In the genomic region with DNA sequence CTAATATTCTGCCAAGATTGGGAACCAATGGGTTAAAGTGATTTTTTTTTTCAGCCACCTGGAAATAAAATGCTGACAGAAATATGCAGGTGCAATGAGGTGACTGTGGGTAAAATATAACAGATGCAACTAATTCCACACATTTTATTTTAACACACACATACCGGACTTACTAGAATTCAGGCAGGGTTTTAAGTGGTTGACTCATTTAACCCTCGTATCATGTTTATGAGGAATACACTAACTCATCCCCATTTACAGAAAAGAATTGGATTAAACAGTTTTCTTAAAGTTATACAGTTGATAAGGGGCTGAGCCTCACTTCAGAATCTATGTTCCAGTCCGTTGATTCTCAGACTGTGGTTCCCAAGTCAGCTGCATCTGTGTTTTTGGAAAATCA, we compare ENCODE assay signal across 19 cellular contexts.
"Had no signal": no experiment of that assay in that cellular context is flagged by ENCODE, and none has a peak within 500 bp of the region (broad histone marks: within the 10 kb centered on the region; RNA-seq: fewer than 3 reads in every experiment).

No MANE protein-coding gene starts in this region.

- H3K36me3 ChIP-seq: sigmoid colon, stomach, thoracic aorta, uterus had no signal

- H3K27me3 ChIP-seq: sigmoid colon, stomach, uterus had no signal

- DNase-seq: activated CD4-positive, alpha-beta T cell treated with anti-CD3 and anti-CD28 coated beads for 36 hours; activated CD8-positive, alpha-beta memory T cell treated with anti-CD3 and anti-CD28 coated beads, Interleukin-2, amount 50 U/mL, for 4 hours; activated CD8-positive, alpha-beta T cell treated with anti-CD3 and anti-CD28 coated beads for 36 hours; activated gamma-delta T cell treated with Interleukin-2 at 50 U/mL for 16 hours; activated naive CD8-positive, alpha-beta T cell treated with anti-CD3 and anti-CD28 coated beads, Interleukin-2, amount 10 ng/mL, durations not matched to agents 7 days and 5 days; activated T-cell treated with anti-CD3 and anti-CD28 coated beads, Interleukin-2, amount 50 U/mL, for 72 hours; aorta; endodermal cell; erythroblast; hippocampal formation; left ventricle myocardium superior; mesendoderm; sigmoid colon; stimulated activated CD4-positive, alpha-beta T cell treated with anti-CD3 and anti-CD28 coated beads, Interleukin-4, amount 100 ng/mL, for 24 hours; stomach; uterus had no signal

- H3K9me3 ChIP-seq: sigmoid colon, stomach, thoracic aorta, uterus had no signal

- H3K4me3 Mint-ChIP-seq: activated CD4-positive, alpha-beta T cell treated with anti-CD3 and anti-CD28 coated beads for 36 hours; activated CD8-positive, alpha-beta T cell treated with anti-CD3 and anti-CD28 coated beads for 36 hours; activated naive CD8-positive, alpha-beta T cell treated with anti-CD3 and anti-CD28 coated beads, Interleukin-2, amount 10 ng/mL, durations not matched to agents 7 days and 5 days; activated T-cell treated with anti-CD3 and anti-CD28 coated beads, Interleukin-2, amount 50 U/mL, for 72 hours; endodermal cell; neural crest cell had no signal

- H3K9me3 Mint-ChIP-seq: activated CD8-positive, alpha-beta T cell treated with anti-CD3 and anti-CD28 coated beads for 36 hours; activated naive CD8-positive, alpha-beta T cell treated with anti-CD3 and anti-CD28 coated beads, Interleukin-2, amount 10 ng/mL, durations not matched to agents 7 days and 5 days; activated T-cell treated with anti-CD3 and anti-CD28 coated beads, Interleukin-2, amount 50 U/mL, for 72 hours; endodermal cell; neural crest cell had no signal

- ATAC-seq: activated CD4-positive, alpha-beta T cell treated with anti-CD3 and anti-CD28 coated beads for 36 hours; activated CD8-positive, alpha-beta T cell treated with anti-CD3 and anti-CD28 coated beads for 36 hours; activated T-cell treated with anti-CD3 and anti-CD28 coated beads, Interleukin-2, amount 50 U/mL, for 72 hours; left ventricle myocardium superior had no signal

- H3K27ac ChIP-seq: sigmoid colon, stomach, thoracic aorta, uterus, VCaP had no signal

- H3K4me1 Mint-ChIP-seq: activated CD4-positive, alpha-beta T cell treated with anti-CD3 and anti-CD28 coated beads for 36 hours; activated naive CD8-positive, alpha-beta T cell treated with anti-CD3 and anti-CD28 coated beads, Interleukin-2, amount 10 ng/mL, durations not matched to agents 7 days and 5 days; endodermal cell had no signal

- H3K4me1 ChIP-seq: stomach, uterus had no signal

- H3K27ac Mint-ChIP-seq: activated CD4-positive, alpha-beta T cell treated with anti-CD3 and anti-CD28 coated beads for 36 hours; activated CD8-positive, alpha-beta T cell treated with anti-CD3 and anti-CD28 coated beads for 36 hours; activated naive CD8-positive, alpha-beta T cell treated with anti-CD3 and anti-CD28 coated beads, Interleukin-2, amount 10 ng/mL, durations not matched to agents 7 days and 5 days; activated T-cell treated with anti-CD3 and anti-CD28 coated beads, Interleukin-2, amount 50 U/mL, for 72 hours; endodermal cell had no signal

- H3K4me3 ChIP-seq: sigmoid colon, stomach, thoracic aorta, uterus had no signal
